ENCODE assay signal across 12 cellular contexts in genomic region chr16:24151482-24151939, GRCh38.
DNase-seq lines count a peak whose midpoint lies in the region; ATAC-seq lines count a peak whose summit lies in the region.
"Had no signal": no experiment of that assay in that cellular context is flagged by ENCODE, and none has a peak within 500 bp of the region (broad histone marks: within the 10 kb centered on the region; RNA-seq: fewer than 3 reads in every experiment).

No MANE protein-coding gene starts in this region.

- H3K27me3 Mint-ChIP-seq in effector memory CD8-positive, alpha-beta T cell: no peaks in the 10 kb centered on the region
- no peaks in the 10 kb centered on the region for H3K27me3 Mint-ChIP-seq in stimulated activated naive CD8-positive, alpha-beta T cell treated with anti-CD3 and anti-CD28 coated beads, Interleukin-15, Interleukin-2, amounts not matched to agents 100 ng/mL and 50 ng/mL, for 24 hours

- H3K4me1 Mint-ChIP-seq in effector memory CD8-positive, alpha-beta T cell (ENCODE audit: low read depth in 2 of 2): peaks cover 15 to 41% of the 10 kb centered on the region in 2 donors
- peaks cover 55% of the 10 kb centered on the region for H3K4me1 Mint-ChIP-seq in stimulated activated naive CD8-positive, alpha-beta T cell treated with anti-CD3 and anti-CD28 coated beads, Interleukin-15, Interleukin-2, amounts not matched to agents 100 ng/mL and 50 ng/mL, for 24 hours (ENCODE audit: low read depth)

- peaks cover 26% of the 10 kb centered on the region for H3K36me3 Mint-ChIP-seq in effector memory CD8-positive, alpha-beta T cell (ENCODE audit: insufficient read depth)
- peaks cover 63% of the 10 kb centered on the region for H3K36me3 Mint-ChIP-seq in stimulated activated naive CD8-positive, alpha-beta T cell treated with anti-CD3 and anti-CD28 coated beads, Interleukin-15, Interleukin-2, amounts not matched to agents 100 ng/mL and 50 ng/mL, for 24 hours (ENCODE audit: low read depth)

- ATAC-seq in effector memory CD8-positive, alpha-beta T cell (replicated peaks): peak; percentile 37
- no peak for ATAC-seq in HG02973 (IDR thresholded peaks at IDR 0.05; ENCODE audit: unreplicated experiment)
- no peak for ATAC-seq in HG03135 (IDR thresholded peaks at IDR 0.05; ENCODE audit: unreplicated experiment)

- peak overlapping the region; percentile 25 to 39 for H3K27ac Mint-ChIP-seq in effector memory CD8-positive, alpha-beta T cell
- H3K27ac Mint-ChIP-seq in stimulated activated naive CD8-positive, alpha-beta T cell treated with anti-CD3 and anti-CD28 coated beads, Interleukin-15, Interleukin-2, amounts not matched to agents 100 ng/mL and 50 ng/mL, for 24 hours: peak overlapping the region; percentile 80

- peak; percentile 6 for DNase-seq in activated naive CD4-positive, alpha-beta T cell treated with Interleukin-2 at 50 U/mL for 16 hours
- DNase-seq in activated naive CD4-positive, alpha-beta T cell treated with anti-CD3 and anti-CD28 coated beads, Interleukin-2, amount 50 U/mL, for 16 hours: no peak
- peak; percentile 2 to 10 for DNase-seq in activated CD4-positive, alpha-beta T cell treated with anti-CD3 and anti-CD28 coated beads for 4 hours
- no peak for DNase-seq in effector memory CD8-positive, alpha-beta T cell
- DNase-seq in kidney tubule cell (ENCODE audit: low spot score): no peak
- DNase-seq: activated CD4-positive, CD25-positive, alpha-beta regulatory T cell; brain microvascular endothelial cell; mammary epithelial cell; OCI-M1 had no signal

- H3K9me3 Mint-ChIP-seq in effector memory CD8-positive, alpha-beta T cell: no peaks in the 10 kb centered on the region
- H3K9me3 Mint-ChIP-seq in stimulated activated naive CD8-positive, alpha-beta T cell treated with anti-CD3 and anti-CD28 coated beads, Interleukin-15, Interleukin-2, amounts not matched to agents 100 ng/mL and 50 ng/mL, for 24 hours: no peaks in the 10 kb centered on the region

- no peak overlapping the region for H3K4me3 Mint-ChIP-seq in effector memory CD8-positive, alpha-beta T cell
- peak overlapping the region; percentile 4 for H3K4me3 Mint-ChIP-seq in stimulated activated naive CD8-positive, alpha-beta T cell treated with anti-CD3 and anti-CD28 coated beads, Interleukin-15, Interleukin-2, amounts not matched to agents 100 ng/mL and 50 ng/mL, for 24 hours

Comparison
In these comparisons a context has a peak if more than half of its experiments do, and no peak if none do; other contexts are left out.
1. DNase-seq: peak in activated naive CD4-positive, alpha-beta T cell treated with Interleukin-2 at 50 U/mL for 16 hours (single experiment) and activated CD4-positive, alpha-beta T cell treated with anti-CD3 and anti-CD28 coated beads for 4 hours (2 of 2); none in activated naive CD4-positive, alpha-beta T cell treated with anti-CD3 and anti-CD28 coated beads, Interleukin-2, amount 50 U/mL, for 16 hours (single experiment), effector memory CD8-positive, alpha-beta T cell (0 of 3) and kidney tubule cell (single experiment).